Comparison of ENCODE assay signal across 16 cellular contexts in the genomic region with DNA sequence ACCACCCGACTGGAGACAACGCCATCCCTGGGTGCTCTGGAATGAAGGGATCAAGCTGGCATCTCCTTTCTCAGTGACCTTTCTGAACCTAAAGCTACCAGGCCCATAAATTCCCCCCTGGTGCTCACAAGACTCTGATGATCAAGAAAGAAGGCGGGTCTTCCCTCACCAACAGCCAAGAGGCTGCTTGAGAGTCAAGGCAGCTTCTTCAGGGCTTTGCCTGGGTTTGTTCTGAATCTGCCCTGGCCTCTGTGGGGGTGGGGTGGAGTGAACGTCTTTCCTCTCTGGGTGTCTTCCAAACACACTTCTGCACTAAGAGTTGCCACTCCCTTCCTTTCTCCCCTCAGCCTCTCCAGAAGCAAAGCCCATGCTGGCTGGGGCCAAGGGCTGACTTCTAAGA. TPM values are rescaled to one million over a fixed set of nuclear protein-coding genes. Genes with fewer than 3 reads are reported as not detected.
A peak's percentile ranks its signal among the peaks of the same experiment; 100 is the strongest.
DNase-seq lines count a peak whose midpoint lies in the region; ATAC-seq lines count a peak whose summit lies in the region.
"Had no signal": no experiment of that assay in that cellular context is flagged by ENCODE, and none has a peak within 500 bp of the region (broad histone marks: within the 10 kb centered on the region; RNA-seq: fewer than 3 reads in every experiment).

No MANE protein-coding gene starts in this region.

- H3K9me3 Mint-ChIP-seq in activated CD8-positive, alpha-beta memory T cell treated with anti-CD3 and anti-CD28 coated beads, Interleukin-2, amount 10 ng/mL, durations not matched to agents 7 days and 5 days (ENCODE audit: low read depth): no peaks in the 10 kb centered on the region

- peak overlapping the region; percentile 58 for H3K27ac ChIP-seq in effector memory CD4-positive, alpha-beta T cell (ENCODE audit: insufficient read depth, low read length, poor library complexity, severe bottlenecking)
- H3K27ac ChIP-seq: adrenal gland, esophagus muscularis mucosa, stomach, WERI-Rb-1 had no signal

- ATAC-seq in activated CD8-positive, alpha-beta memory T cell treated with anti-CD3 and anti-CD28 coated beads, Interleukin-2, amount 10 ng/mL, durations not matched to agents 7 days and 5 days: peak; percentile 37
- peak; percentile 50 for ATAC-seq in stimulated activated naive CD8-positive, alpha-beta T cell treated with anti-CD3 and anti-CD28 coated beads, Interleukin-15, Interleukin-2, amounts not matched to agents 100 U/mL and 50 U/mL, for 24 hours
- no peak for ATAC-seq in GM19324 (IDR thresholded peaks at IDR 0.05; ENCODE audit: low FRiP score, unreplicated experiment)
- no peak for ATAC-seq in GM21360 (IDR thresholded peaks at IDR 0.05; ENCODE audit: unreplicated experiment)
- ATAC-seq: heart right ventricle, left colon had no signal

- no peaks in the 10 kb centered on the region for H3K9me3 ChIP-seq in effector memory CD4-positive, alpha-beta T cell (ENCODE audit: control insufficient read depth, low read length)
- H3K9me3 ChIP-seq: adrenal gland, esophagus muscularis mucosa, heart right ventricle, stomach had no signal

- H3K27me3 Mint-ChIP-seq in activated CD8-positive, alpha-beta memory T cell treated with anti-CD3 and anti-CD28 coated beads, Interleukin-2, amount 10 ng/mL, durations not matched to agents 7 days and 5 days: no peaks in the 10 kb centered on the region

- peaks cover 64% of the 10 kb centered on the region for H3K36me3 Mint-ChIP-seq in activated CD8-positive, alpha-beta memory T cell treated with anti-CD3 and anti-CD28 coated beads, Interleukin-2, amount 10 ng/mL, durations not matched to agents 7 days and 5 days

- peak overlapping the region; percentile 25 for H3K4me3 ChIP-seq in effector memory CD4-positive, alpha-beta T cell (ENCODE audit: insufficient read depth, low read depth, low read length, poor library complexity, severe bottlenecking)
- H3K4me3 ChIP-seq: adrenal gland, esophagus muscularis mucosa, heart right ventricle, stomach had no signal

- peak overlapping the region; percentile 71 for H3K27ac Mint-ChIP-seq in activated CD8-positive, alpha-beta memory T cell treated with anti-CD3 and anti-CD28 coated beads, Interleukin-2, amount 10 ng/mL, durations not matched to agents 7 days and 5 days

- CTCF ChIA-PET in activated CD8-positive, alpha-beta memory T cell treated with anti-CD3 and anti-CD28 coated beads, Interleukin-2, amount 10 ng/mL, durations not matched to agents 7 days and 5 days (lab: Charles Lee): interaction anchor here (1.8 to 1.9 kb wide), 2 partner anchors 17 to 27 kb away, joined by 6 to 8 read pairs; no protein-coding TSS in a partner anchor

- no peaks in the 10 kb centered on the region for H3K27me3 ChIP-seq in effector memory CD4-positive, alpha-beta T cell (replicated peaks; ENCODE audit: control insufficient read depth, insufficient read depth, low read length, poor library complexity, severe bottlenecking)
- H3K27me3 ChIP-seq: adrenal gland, esophagus muscularis mucosa, stomach had no signal

- DNase-seq in T-helper 2 cell (peak in 3 of 5 experiments; percentile 26 to 70 (median 27)), NAMALWA (ENCODE audit: low spot score) (no peak)
- DNase-seq in activated CD8-positive, alpha-beta memory T cell treated with anti-CD3 and anti-CD28 coated beads, Interleukin-2, amount 10 ng/mL, durations not matched to agents 7 days and 5 days: peak; percentile 61
- DNase-seq in effector memory CD4-positive, alpha-beta T cell: peak in 1 of 3 donors; percentile 15
- peak; percentile 46 for DNase-seq in stimulated activated naive CD8-positive, alpha-beta T cell treated with anti-CD3 and anti-CD28 coated beads, Interleukin-15, Interleukin-2, amounts not matched to agents 100 U/mL and 50 U/mL, for 24 hours
- DNase-seq: adrenal gland, C1 segment of cervical spinal cord, H7, heart right ventricle, left colon, NCI-H2081 treated with DMSO at 0.1 percent for 48 hours, stomach, WERI-Rb-1 had no signal

- peaks cover 20% of the 10 kb centered on the region for H3K36me3 ChIP-seq in effector memory CD4-positive, alpha-beta T cell (ENCODE audit: control insufficient read depth, insufficient read depth, low read length)
- H3K36me3 ChIP-seq: adrenal gland, esophagus muscularis mucosa, heart right ventricle, stomach, WERI-Rb-1 had no signal

- peaks cover 70% of the 10 kb centered on the region for H3K4me1 ChIP-seq in effector memory CD4-positive, alpha-beta T cell (ENCODE audit: control insufficient read depth, insufficient read depth, low read length, poor library complexity, severe bottlenecking)
- H3K4me1 ChIP-seq: adrenal gland, esophagus muscularis mucosa had no signal

- H3K4me1 Mint-ChIP-seq in activated CD8-positive, alpha-beta memory T cell treated with anti-CD3 and anti-CD28 coated beads, Interleukin-2, amount 10 ng/mL, durations not matched to agents 7 days and 5 days: peaks cover 93% of the 10 kb centered on the region

- no peak overlapping the region for H3K4me3 Mint-ChIP-seq in activated CD8-positive, alpha-beta memory T cell treated with anti-CD3 and anti-CD28 coated beads, Interleukin-2, amount 10 ng/mL, durations not matched to agents 7 days and 5 days

RNA-seq across cellular contexts. Expression of gene CD247, which starts 36.1 kb away (rescaled TPM):
- 100 to 1,000 TPM; 190 to 197 TPM for total RNA-seq in activated CD8-positive, alpha-beta memory T cell treated with anti-CD3 and anti-CD28 coated beads, Interleukin-2, amount 10 ng/mL, durations not matched to agents 7 days and 5 days

Comparison
In these comparisons a context has a peak if more than half of its experiments do, and no peak if none do; other contexts are left out.
1. ATAC-seq: peak in activated CD8-positive, alpha-beta memory T cell treated with anti-CD3 and anti-CD28 coated beads, Interleukin-2, amount 10 ng/mL, durations not matched to agents 7 days and 5 days (single experiment) and stimulated activated naive CD8-positive, alpha-beta T cell treated with anti-CD3 and anti-CD28 coated beads, Interleukin-15, Interleukin-2, amounts not matched to agents 100 U/mL and 50 U/mL, for 24 hours (single experiment); none in GM19324 (single experiment) and GM21360 (single experiment).